18 cellular contexts compared by ENCODE assay signal in genomic region chr4:8832130-8832930, GRCh38. TPM values are rescaled to one million over a fixed set of nuclear protein-coding genes. Genes with fewer than 3 reads are reported as not detected.
DNase-seq lines count a peak whose midpoint lies in the region; ATAC-seq and TF ChIP-seq lines count a peak whose summit lies in the region.
"Had no signal": no experiment of that assay in that cellular context is flagged by ENCODE, and none has a peak within 500 bp of the region (broad histone marks: within the 10 kb centered on the region; RNA-seq: fewer than 3 reads in every experiment).

No MANE protein-coding gene starts in this region.

- no peak overlapping the region for H3K4me3 Mint-ChIP-seq in MCF 10A (ENCODE audit: unreplicated experiment)
- peak overlapping the region; percentile 14 for H3K4me3 Mint-ChIP-seq in type B pancreatic cell
- H3K4me3 Mint-ChIP-seq in Calu3 (ENCODE audit: low read depth, unreplicated experiment), result no peak overlapping the region
- H3K4me3 Mint-ChIP-seq: memory B cell, natural killer cell had no signal

- 38% methylated on average over 7 of the region's 18 CpGs for WGBS in mammary epithelial cell (ENCODE audit: low coverage, missing lambda C conversion rate)

- intact Hi-C loops in MCF 10A (cut with micrococcal nuclease) (no loop called here), mammary epithelial cell (cut with micrococcal nuclease) (no loop called here), left lung (cut with DNase I) (no loop called here), Calu3 (cut with micrococcal nuclease; ENCODE audit: unreplicated experiment) (no loop called here)

- H3K27ac ChIP-seq in mammary epithelial cell (ENCODE audit: insufficient read depth, low read depth, low read length) (no peak overlapping the region), left lung (no peak overlapping the region)

- POLR2A ChIA-PET in MCF 10A (lab: Yijun Ruan, JAX), result no interaction called here

- H3K4me1 Mint-ChIP-seq in MCF 10A (ENCODE audit: insufficient read depth, unreplicated experiment), result no peaks in the 10 kb centered on the region
- H3K4me1 Mint-ChIP-seq in type B pancreatic cell (ENCODE audit: unreplicated experiment), result peaks cover 22% of the 10 kb centered on the region
- H3K4me1 Mint-ChIP-seq in Calu3 (ENCODE audit: low read depth, unreplicated experiment), result no peaks in the 10 kb centered on the region
- H3K4me1 Mint-ChIP-seq: natural killer cell had no signal

- H3K9ac ChIP-seq in mammary epithelial cell (ENCODE audit: insufficient read depth, low read length), result no peak overlapping the region

- DNase-seq in MCF 10A (ENCODE audit: unreplicated experiment) (peak; percentile 61), mammary epithelial cell (no peak), RPMI7951 (ENCODE audit: low read depth) (peak; percentile 11), left lung (peak; percentile 11 to 51), type B pancreatic cell (ENCODE audit: extremely low spot score, unreplicated experiment) (peak; percentile 66), Calu3 (no peak), AG08395 (ENCODE audit: low spot score) (no peak)
- DNase-seq in activated effector memory CD4-positive, alpha-beta T cell treated with Interleukin-2 at 50 U/mL for 16 hours, result no peak
- DNase-seq: activated CD4-positive, alpha-beta T cell treated with anti-CD3 and anti-CD28 coated beads, Interleukin-2, amount 50 U/mL, for 4 hours; caudate nucleus; natural killer cell; NCI-H146; NCI-H526 treated with DMSO at 0.1 percent for 48 hours had no signal

- TF ChIP-seq CTCF in MCF 10A (IDR thresholded peaks at IDR 0.05; ENCODE audit: unreplicated experiment), result no peak
- no peak for TF ChIP-seq CTCF in mammary epithelial cell (conservative IDR thresholded peaks at IDR 0.05 in 1 of 2, IDR thresholded peaks at IDR 0.05 in 1 of 2; ENCODE audit: extremely low read depth in 1 of 2, insufficient read depth in 1 of 2, low read depth in 1 of 2, low read length in 2 of 2)
- no peak for TF ChIP-seq CTCF in left lung (IDR thresholded peaks at IDR 0.05)
- TF ChIP-seq CTCF in type B pancreatic cell (conservative IDR thresholded peaks at IDR 0.05), result no peak
- no peak for TF ChIP-seq CTCF in Calu3 (IDR thresholded peaks at IDR 0.05; ENCODE audit: unreplicated experiment)

- ATAC-seq in left lung, result no peak
- ATAC-seq: GM12878, natural killer cell, Panc1 had no signal

- dilution Hi-C loops in mammary epithelial cell (cut with HindIII; ENCODE audit: low sequenced_read_pairs), result no loop called here

- H2AFZ ChIP-seq in mammary epithelial cell (ENCODE audit: low read depth, low read length), result no peak overlapping the region

- H3K36me3 ChIP-seq in mammary epithelial cell (ENCODE audit: insufficient read depth, low read length) (no peaks in the 10 kb centered on the region), left lung (no peaks in the 10 kb centered on the region)

- H3K9me3 Mint-ChIP-seq in MCF 10A (ENCODE audit: unreplicated experiment), result peaks cover 8% of the 10 kb centered on the region
- peaks cover 3% of the 10 kb centered on the region for H3K9me3 Mint-ChIP-seq in type B pancreatic cell
- peaks cover 2% of the 10 kb centered on the region for H3K9me3 Mint-ChIP-seq in Calu3 (ENCODE audit: low read depth, unreplicated experiment)
- H3K9me3 Mint-ChIP-seq: natural killer cell had no signal

- no peaks in the 10 kb centered on the region for H3K79me2 ChIP-seq in mammary epithelial cell (ENCODE audit: insufficient read depth, low read length)

- H3K27ac Mint-ChIP-seq in MCF 10A (ENCODE audit: low read depth, unreplicated experiment), result no peak overlapping the region
- H3K27ac Mint-ChIP-seq in type B pancreatic cell, result no peak overlapping the region
- no peak overlapping the region for H3K27ac Mint-ChIP-seq in Calu3 (ENCODE audit: unreplicated experiment)
- H3K27ac Mint-ChIP-seq: memory B cell, natural killer cell had no signal

- H3K4me3 ChIP-seq in mammary epithelial cell (replicated peaks in 1 of 3; ENCODE audit: insufficient read depth in 1 of 3, low read depth in 2 of 3, low read length in 3 of 3), result no peak overlapping the region
- H3K4me3 ChIP-seq in left lung, result no peak overlapping the region
- H3K4me3 ChIP-seq: GM12878 had no signal

- H3K36me3 Mint-ChIP-seq in MCF 10A (ENCODE audit: insufficient read depth, unreplicated experiment) (no peaks in the 10 kb centered on the region), type B pancreatic cell (no peaks in the 10 kb centered on the region), Calu3 (ENCODE audit: insufficient read depth, unreplicated experiment) (no peaks in the 10 kb centered on the region)
- H3K36me3 Mint-ChIP-seq: natural killer cell had no signal

- H3K27me3 ChIP-seq in mammary epithelial cell (ENCODE audit: insufficient read depth, low read length) (no peaks in the 10 kb centered on the region), left lung (peaks cover 0 to 46% of the 10 kb centered on the region in 2 donors)

- no peaks in the 10 kb centered on the region for H3K27me3 Mint-ChIP-seq in MCF 10A (ENCODE audit: insufficient read depth, unreplicated experiment)
- peaks cover 33% of the 10 kb centered on the region for H3K27me3 Mint-ChIP-seq in type B pancreatic cell
- H3K27me3 Mint-ChIP-seq in Calu3 (ENCODE audit: unreplicated experiment), result peaks cover 12% of the 10 kb centered on the region

- H3K4me2 ChIP-seq in mammary epithelial cell (ENCODE audit: insufficient read depth, low read depth, low read length), result no peak overlapping the region

- CTCF ChIA-PET in MCF 10A (lab: Yijun Ruan, JAX) (interaction anchor here (1.0 kb wide), 1 partner anchor 80 kb away, joined by 3 read pairs; no protein-coding TSS in a partner anchor), mammary epithelial cell (lab: Charles Lee; ENCODE audit: low non-redundant PET) (no interaction called here), Calu3 (lab: Charles Lee) (no interaction called here)

- in situ Hi-C loops in mammary epithelial cell (cut with MboI; ENCODE audit: low sequenced_read_pairs in 2 of 2), result no loop called here

- no peaks in the 10 kb centered on the region for H4K20me1 ChIP-seq in mammary epithelial cell (ENCODE audit: insufficient read depth, low read length)

- peaks cover 25% of the 10 kb centered on the region for H3K9me3 ChIP-seq in mammary epithelial cell (replicated peaks; ENCODE audit: insufficient read depth, low read length)
- peaks cover 0 to 7% of the 10 kb centered on the region in 2 donors for H3K9me3 ChIP-seq in left lung

- no TSS peak for BruUV-seq in MCF 10A (replicated peaks; lab: Mats Ljungman, UMichigan)
- BruUV-seq in mammary epithelial cell (replicated peaks; lab: Mats Ljungman, UMichigan), result no TSS peak
- no TSS peak for BruUV-seq in Calu3 (replicated peaks; lab: Mats Ljungman, UMichigan)

- H3K4me1 ChIP-seq in mammary epithelial cell (ENCODE audit: insufficient read depth, low read length) (no peaks in the 10 kb centered on the region), left lung (no peaks in the 10 kb centered on the region)

RNA-seq across cellular contexts. Expression of gene HMX1, which starts 39.3 kb away (rescaled TPM):
- total RNA-seq in MCF 10A (2022), result not detected in 2 replicates
- total RNA-seq in mammary epithelial cell, result not detected
- not detected for polyA plus RNA-seq in mammary epithelial cell
- not detected for polyA minus RNA-seq in mammary epithelial cell
- not detected in 2 replicates for total RNA-seq in RPMI7951 (2014; rRNA removed; shearing (Covaris generic))
- not detected for total RNA-seq in left lung
- total RNA-seq in type B pancreatic cell (ENCODE audit: low replicate concordance), result 3.2 and 3.4 TPM in 2 replicates
- total RNA-seq in Calu3 (2022), result not detected in 2 replicates
- total RNA-seq: frontal cortex, GM12878, natural killer cell had no signal
- polyA plus RNA-seq: adipose tissue, GM12878 had no signal

Comparison
In these comparisons a context has a peak if more than half of its experiments do, and no peak if none do; other contexts are left out.
1. DNase-seq: peak in MCF 10A (single experiment), RPMI7951 (single experiment), left lung (2 of 2) and type B pancreatic cell (single experiment); none in mammary epithelial cell (single experiment), Calu3 (single experiment), AG08395 (single experiment) and activated effector memory CD4-positive, alpha-beta T cell treated with Interleukin-2 at 50 U/mL for 16 hours (single experiment).